In genomic region chr1:178500936-178501554, GRCh38 we compare ENCODE assay signal across 16 cellular contexts. TPM values are rescaled to one million over a fixed set of nuclear protein-coding genes. Genes with fewer than 3 reads are reported as not detected.
A peak's percentile ranks its signal among the peaks of the same experiment; 100 is the strongest.
DNase-seq lines count a peak whose midpoint lies in the region; ATAC-seq, FAIRE-seq and TF ChIP-seq lines count a peak whose summit lies in the region.
"Had no signal": no experiment of that assay in that cellular context is flagged by ENCODE, and none has a peak within 500 bp of the region (broad histone marks: within the 10 kb centered on the region; RNA-seq: fewer than 3 reads in every experiment).

No MANE protein-coding gene starts in this region.

- WGBS in K562 (ENCODE audit: insufficient coverage, low coverage, missing lambda C conversion rate) = 0% methylated on average over 10 of the region's 10 CpGs

- intact Hi-C loops in left cardiac atrium (cut with DNase I) = loop anchor here (10.0 kb wide), 1 partner anchor 196 kb away; no protein-coding TSS in a partner anchor
- intact Hi-C loops in K562 (cut with micrococcal nuclease) = loop anchor here (2.0 kb wide), 1 partner anchor 190 kb away; no protein-coding TSS in a partner anchor

- BruUV-seq in K562 (replicated peaks; lab: Mats Ljungman, UMichigan) = no TSS peak

- H3K27me3 ChIP-seq in right atrium auricular region (no peaks in the 10 kb centered on the region), K562 (ENCODE audit: control insufficient read depth in 2 of 2, insufficient read depth in 2 of 2, low read length in 2 of 2) (peaks cover 27 to 69% of the 10 kb centered on the region in 2 experiments)
- H3K27me3 ChIP-seq: hepatocyte, Peyer's patch, uterus had no signal

- POLR2A ChIA-PET in K562 (lab: Yijun Ruan, JAX) = no interaction called here

- H3K4me3 ChIP-seq in right atrium auricular region (no peak overlapping the region), K562 (no peak overlapping the region)
- H3K4me3 ChIP-seq: hepatocyte, lower lobe of right lung, Peyer's patch, uterus had no signal

- H3K9me3 ChIP-seq in right atrium auricular region (no peaks in the 10 kb centered on the region), K562 (replicated peaks; ENCODE audit: control insufficient read depth, insufficient read depth, low read depth, low read length) (no peaks in the 10 kb centered on the region)
- H3K9me3 ChIP-seq: lower lobe of right lung, Peyer's patch, uterus had no signal

- TF ChIP-seq POLR2A in K562 (conservative IDR thresholded peaks at IDR 0.05) = no peak

- H4K20me1 ChIP-seq in K562 (replicated peaks; ENCODE audit: control insufficient read depth, insufficient read depth, low read length) = no peaks in the 10 kb centered on the region; the same call in 1 of the 2 replicates

- H2AFZ ChIP-seq in K562 (ENCODE audit: low read depth, low read length) = no peak overlapping the region
- H2AFZ ChIP-seq: hepatocyte had no signal

- H3K4me1 ChIP-seq in right atrium auricular region (peaks cover 0 to 4% of the 10 kb centered on the region in 2 donors), K562 (replicated peaks in 1 of 2; ENCODE audit: control insufficient read depth in 2 of 2, insufficient read depth in 2 of 2, low read length in 2 of 2) (peaks cover 0 to under 1% of the 10 kb centered on the region in 2 experiments; a peak in 1 of 5 replicates)
- H3K4me1 ChIP-seq: lower lobe of right lung, uterus had no signal

- no peak for TF ChIP-seq CTCF in right atrium auricular region (IDR thresholded peaks at IDR 0.05)
- peak in 2 of 3 experiments; percentile 30 to 35; a peak in 3 of 6 replicates for TF ChIP-seq CTCF in K562 (IDR thresholded peaks at IDR 0.05 in 2 of 3, conservative IDR thresholded peaks at IDR 0.05 in 1 of 3; ENCODE audit: insufficient read depth in 2 of 3, low read depth in 1 of 3, low read length in 3 of 3)

- H3K27ac ChIP-seq in right atrium auricular region = no peak overlapping the region
- no peak overlapping the region for H3K27ac ChIP-seq in K562 (ENCODE audit: extremely low read depth, low read depth, low read length)
- H3K27ac ChIP-seq: hepatocyte, lower lobe of right lung, Peyer's patch, uterus had no signal

- in situ Hi-C loops in K562 (cut with MboI) = no loop called here

- H3K9me1 ChIP-seq in K562 (ENCODE audit: control insufficient read depth, insufficient read depth, low read length) = peaks cover 3% of the 10 kb centered on the region

- DNase-seq in right atrium auricular region (ENCODE audit: low spot score) = peak; percentile 26
- DNase-seq in left cardiac atrium = no peak
- no peak for DNase-seq in K562 (ENCODE audit: extremely low read depth in 1 of 4, low spot score in 3 of 4)
- DNase-seq in RPMI8226 = no peak
- DNase-seq in DMS153 (lab: John Stamatoyannopoulos, UW) = no peak
- DNase-seq in urothelium cell line (ENCODE audit: low spot score) = no peak
- no peak for DNase-seq in cerebellar cortex (ENCODE audit: low spot score)

- no peaks in the 10 kb centered on the region for H3K36me3 ChIP-seq in right atrium auricular region
- H3K36me3 ChIP-seq in K562 (ENCODE audit: control insufficient read depth, insufficient read depth, low read length) = no peaks in the 10 kb centered on the region
- H3K36me3 ChIP-seq: lower lobe of right lung, Peyer's patch, uterus had no signal

- H3K4me2 ChIP-seq in K562 (ENCODE audit: insufficient read depth, low read length) = no peak overlapping the region
- H3K4me2 ChIP-seq: hepatocyte had no signal

- no peaks in the 10 kb centered on the region for H3K79me2 ChIP-seq in K562 (ENCODE audit: control insufficient read depth, insufficient read depth, low read length)
- H3K79me2 ChIP-seq: hepatocyte had no signal

- H3K9ac ChIP-seq in K562 (ENCODE audit: insufficient read depth in 1 of 2, low read depth in 2 of 2, low read length in 2 of 2) = no peak overlapping the region

- no peak for TF ChIP-seq RAD21 in K562 (CRISPR knock-in tag; conservative IDR thresholded peaks at IDR 0.05 in 1 of 2, IDR thresholded peaks at IDR 0.05 in 1 of 2)

- ATAC-seq in left cardiac atrium (no peak), HG03095 (IDR thresholded peaks at IDR 0.05; ENCODE audit: unreplicated experiment) (peak; percentile 12), K562 (peak; percentile 64)

- FAIRE-seq in K562 (lab: Jason Lieb, UNC) (no peak), urothelium cell line (lab: Jason Lieb, UNC) (no peak)
- FAIRE-seq: GM12891 had no signal

- CTCF ChIA-PET in K562 (lab: Yijun Ruan, JAX; ENCODE audit: low intra/inter-chr PET ratio) = interaction anchor here (1.3 kb wide), 1 partner anchor 191 kb away, joined by 5 read pairs; no protein-coding TSS in a partner anchor

- no peak for TF ChIP-seq EP300 in K562 (IDR thresholded peaks at IDR 0.05; ENCODE audit: low read length)

TF ChIP-seq in K562, 482 proteins besides CTCF, POLR2A, EP300 and RAD21:
- TF ChIP-seq SIN3A (IDR thresholded peaks at IDR 0.05; ENCODE audit: borderline replicate concordance in 2 of 2, control insufficient read depth in 1 of 2, low read depth in 2 of 2, low read length in 2 of 2) (no peak), TBL1XR1 (IDR thresholded peaks at IDR 0.05; ENCODE audit: low read length in 2 of 2) (no peak), ZKSCAN3 (CRISPR knock-in tag; IDR thresholded peaks at IDR 0.05) (no peak)
TF ChIP-seq in K562: peak in this region for 0.

RNA-seq across cellular contexts. Expression of gene CLEC20A, which starts 4.3 kb away (rescaled TPM):
- under 1 TPM in 1 of 2 donors, not detected in 1; 0.48 TPM for total RNA-seq in right atrium auricular region
- not detected for total RNA-seq in left cardiac atrium
- not detected in 2 replicates for total RNA-seq in K562 (2011; cell fraction: chromatin; rRNA removed; ENCODE audit: low replicate concordance)
- total RNA-seq in K562 (2011; cell fraction: nucleolus; rRNA removed) = not detected in 2 replicates
- total RNA-seq in K562 (2011; cell fraction: nucleoplasm; rRNA removed) = not detected in 2 replicates
- total RNA-seq in K562 (2014; rRNA removed) = not detected in 2 replicates
- total RNA-seq in K562 (2014; rRNA removed; fragmentation: Illumina TruSeq; extraction: Trizol) = not detected in 2 replicates
- total RNA-seq in K562 (2015; rRNA removed; fragmentation: Illumina TruSeq; extraction: Trizol) = not detected in 2 replicates
- total RNA-seq in K562 (2021) = not detected in 2 replicates
- polyA plus RNA-seq in K562 (2011; rRNA removed) = not detected in 2 replicates
- not detected in 2 replicates for polyA plus RNA-seq in K562 (2011; cell fraction: cytosol; rRNA removed)
- polyA plus RNA-seq in K562 (2011; cell fraction: nucleus; rRNA removed) = not detected in 2 replicates
- polyA plus RNA-seq in K562 (2012) = not detected in 2 replicates
- not detected in 2 replicates for polyA plus RNA-seq in K562 (2014; fragmentation: Illumina TruSeq; extraction: Trizol)
- not detected for polyA plus RNA-seq in K562 (2014; fragmentation: Nextera tagmentation; extraction: Ambion mirVana)
- not detected in 2 replicates for polyA plus RNA-seq in K562 (2014; rRNA removed)
- not detected in 2 replicates for polyA minus RNA-seq in K562 (2011; rRNA and poly(A)+ RNA removed)
- not detected in 2 replicates for polyA minus RNA-seq in K562 (2011; cell fraction: cytosol; rRNA and poly(A)+ RNA removed)
- polyA minus RNA-seq in K562 (2011; cell fraction: nucleus; rRNA and poly(A)+ RNA removed) = not detected in 2 replicates
- total RNA-seq: activated CD8-positive, alpha-beta T cell treated with anti-CD3 and anti-CD28 coated beads for 36 hours; epithelial cell of proximal tubule; hepatocyte; lower lobe of right lung; Peyer's patch; renal cortical epithelial cell; uterus had no signal
- polyA plus RNA-seq: hepatocyte had no signal

RNA-seq across cellular contexts. Expression of gene TEX35, which starts 11.9 kb away (rescaled TPM):
- under 1 TPM in 1 of 2 donors, not detected in 1; 0.33 TPM for total RNA-seq in right atrium auricular region
- not detected for total RNA-seq in left cardiac atrium
- not detected in 2 replicates for total RNA-seq in K562 (2011; cell fraction: chromatin; rRNA removed; ENCODE audit: low replicate concordance)
- not detected in 2 replicates for total RNA-seq in K562 (2011; cell fraction: nucleolus; rRNA removed)
- total RNA-seq in K562 (2011; cell fraction: nucleoplasm; rRNA removed) = not detected in 2 replicates
- not detected in 2 replicates for total RNA-seq in K562 (2014; rRNA removed)
- not detected in 2 replicates for total RNA-seq in K562 (2014; rRNA removed; fragmentation: Illumina TruSeq; extraction: Trizol)
- total RNA-seq in K562 (2015; rRNA removed; fragmentation: Illumina TruSeq; extraction: Trizol) = not detected in 2 replicates
- total RNA-seq in K562 (2021) = not detected in 2 replicates
- not detected in 2 replicates for polyA plus RNA-seq in K562 (2011; rRNA removed)
- polyA plus RNA-seq in K562 (2011; cell fraction: cytosol; rRNA removed) = not detected in 2 replicates
- polyA plus RNA-seq in K562 (2011; cell fraction: nucleus; rRNA removed) = not detected in 2 replicates
- not detected in 2 replicates for polyA plus RNA-seq in K562 (2012)
- not detected in 2 replicates for polyA plus RNA-seq in K562 (2014; fragmentation: Illumina TruSeq; extraction: Trizol)
- polyA plus RNA-seq in K562 (2014; fragmentation: Nextera tagmentation; extraction: Ambion mirVana) = not detected
- polyA plus RNA-seq in K562 (2014; rRNA removed) = not detected in 2 replicates
- not detected in 2 replicates for polyA minus RNA-seq in K562 (2011; rRNA and poly(A)+ RNA removed)
- not detected in 2 replicates for polyA minus RNA-seq in K562 (2011; cell fraction: cytosol; rRNA and poly(A)+ RNA removed)
- polyA minus RNA-seq in K562 (2011; cell fraction: nucleus; rRNA and poly(A)+ RNA removed) = not detected in 2 replicates
- total RNA-seq: activated CD8-positive, alpha-beta T cell treated with anti-CD3 and anti-CD28 coated beads for 36 hours; epithelial cell of proximal tubule; hepatocyte; lower lobe of right lung; Peyer's patch; renal cortical epithelial cell; uterus had no signal
- polyA plus RNA-seq: hepatocyte had no signal

Comparison
In these comparisons a context has a peak if more than half of its experiments do, and no peak if none do; other contexts are left out.
1. CTCF ChIP-seq: peak in K562 (2 of 3); none in right atrium auricular region (0 of 2).
2. ATAC-seq: peak in HG03095 (single experiment) and K562 (single experiment); none in left cardiac atrium (0 of 2).